Comparison of ENCODE assay signal across 1 cellular context in the genomic region with DNA sequence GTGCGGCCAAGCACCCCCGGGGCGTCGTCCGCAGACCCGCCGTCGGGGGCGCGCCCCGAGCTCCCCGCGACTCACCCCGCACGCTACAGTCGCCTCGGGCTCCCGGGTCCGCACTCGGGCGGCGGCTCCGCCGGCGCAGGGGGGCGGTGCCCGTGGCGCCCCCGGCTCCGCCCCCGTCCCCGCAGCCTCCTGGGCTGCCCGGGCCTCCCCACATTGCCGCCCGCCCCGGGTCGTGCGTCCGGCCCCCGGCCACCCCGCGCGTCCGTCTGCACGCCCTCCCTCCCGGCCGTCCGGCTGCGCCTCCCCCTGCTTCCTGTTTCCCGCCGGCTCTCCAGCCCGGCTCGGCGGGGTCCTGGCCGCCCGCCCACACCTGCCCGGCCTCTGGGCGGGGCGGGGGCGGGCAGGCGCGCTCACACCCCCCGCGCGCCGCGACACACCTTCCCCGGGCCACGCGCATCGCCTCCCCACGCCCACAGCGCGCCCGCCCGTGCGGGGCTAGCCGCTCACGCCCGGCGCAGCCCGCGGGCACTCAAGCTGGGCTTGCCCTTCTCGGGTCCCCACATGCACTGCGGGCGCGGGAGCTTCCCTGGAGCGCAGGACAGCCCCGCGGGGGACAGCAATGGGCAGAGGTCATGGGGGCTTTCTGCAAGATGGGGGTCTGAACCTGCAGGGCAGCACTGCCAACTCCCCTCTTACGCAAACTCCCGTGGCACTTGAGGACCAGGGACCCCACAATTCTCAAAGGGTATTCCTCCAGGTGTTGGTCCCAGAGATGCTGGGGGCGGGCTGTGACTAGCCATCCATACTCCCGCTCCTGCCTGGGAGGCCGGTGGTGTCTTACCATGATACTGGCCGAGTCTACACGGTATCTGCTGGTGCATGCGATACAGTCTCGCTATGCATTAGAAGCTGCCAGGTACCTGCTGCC.
TF ChIP-seq lines count a peak whose summit lies in the region.

A gene with protein sequence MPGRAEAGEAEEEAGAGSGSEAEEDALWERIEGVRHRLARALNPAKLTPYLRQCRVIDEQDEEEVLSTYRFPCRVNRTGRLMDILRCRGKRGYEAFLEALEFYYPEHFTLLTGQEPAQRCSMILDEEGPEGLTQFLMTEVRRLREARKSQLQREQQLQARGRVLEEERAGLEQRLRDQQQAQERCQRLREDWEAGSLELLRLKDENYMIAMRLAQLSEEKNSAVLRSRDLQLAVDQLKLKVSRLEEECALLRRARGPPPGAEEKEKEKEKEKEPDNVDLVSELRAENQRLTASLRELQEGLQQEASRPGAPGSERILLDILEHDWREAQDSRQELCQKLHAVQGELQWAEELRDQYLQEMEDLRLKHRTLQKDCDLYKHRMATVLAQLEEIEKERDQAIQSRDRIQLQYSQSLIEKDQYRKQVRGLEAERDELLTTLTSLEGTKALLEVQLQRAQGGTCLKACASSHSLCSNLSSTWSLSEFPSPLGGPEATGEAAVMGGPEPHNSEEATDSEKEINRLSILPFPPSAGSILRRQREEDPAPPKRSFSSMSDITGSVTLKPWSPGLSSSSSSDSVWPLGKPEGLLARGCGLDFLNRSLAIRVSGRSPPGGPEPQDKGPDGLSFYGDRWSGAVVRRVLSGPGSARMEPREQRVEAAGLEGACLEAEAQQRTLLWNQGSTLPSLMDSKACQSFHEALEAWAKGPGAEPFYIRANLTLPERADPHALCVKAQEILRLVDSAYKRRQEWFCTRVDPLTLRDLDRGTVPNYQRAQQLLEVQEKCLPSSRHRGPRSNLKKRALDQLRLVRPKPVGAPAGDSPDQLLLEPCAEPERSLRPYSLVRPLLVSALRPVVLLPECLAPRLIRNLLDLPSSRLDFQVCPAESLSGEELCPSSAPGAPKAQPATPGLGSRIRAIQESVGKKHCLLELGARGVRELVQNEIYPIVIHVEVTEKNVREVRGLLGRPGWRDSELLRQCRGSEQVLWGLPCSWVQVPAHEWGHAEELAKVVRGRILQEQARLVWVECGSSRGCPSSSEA (minus strand): TSS at position 148 of the 928 bp plus-strand sequence. CDS start 215 bp downstream, outside the sequence.

TF ChIP-seq in SK-N-SH treated with all-trans-retinoic acid at 6 μM for 48 hours, 23 proteins besides CTCF, POLR2A, EP300 and RAD21 (continued from another document):
- TF ChIP-seq, protein P1, sequence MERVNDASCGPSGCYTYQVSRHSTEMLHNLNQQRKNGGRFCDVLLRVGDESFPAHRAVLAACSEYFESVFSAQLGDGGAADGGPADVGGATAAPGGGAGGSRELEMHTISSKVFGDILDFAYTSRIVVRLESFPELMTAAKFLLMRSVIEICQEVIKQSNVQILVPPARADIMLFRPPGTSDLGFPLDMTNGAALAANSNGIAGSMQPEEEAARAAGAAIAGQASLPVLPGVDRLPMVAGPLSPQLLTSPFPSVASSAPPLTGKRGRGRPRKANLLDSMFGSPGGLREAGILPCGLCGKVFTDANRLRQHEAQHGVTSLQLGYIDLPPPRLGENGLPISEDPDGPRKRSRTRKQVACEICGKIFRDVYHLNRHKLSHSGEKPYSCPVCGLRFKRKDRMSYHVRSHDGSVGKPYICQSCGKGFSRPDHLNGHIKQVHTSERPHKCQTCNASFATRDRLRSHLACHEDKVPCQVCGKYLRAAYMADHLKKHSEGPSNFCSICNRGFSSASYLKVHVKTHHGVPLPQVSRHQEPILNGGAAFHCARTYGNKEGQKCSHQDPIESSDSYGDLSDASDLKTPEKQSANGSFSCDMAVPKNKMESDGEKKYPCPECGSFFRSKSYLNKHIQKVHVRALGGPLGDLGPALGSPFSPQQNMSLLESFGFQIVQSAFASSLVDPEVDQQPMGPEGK (CRISPR knock-in tag; IDR thresholded peaks at IDR 0.05; ENCODE audit: borderline replicate concordance) = no peak
- TF ChIP-seq OSR1 (CRISPR knock-in tag; IDR thresholded peaks at IDR 0.05) (no peak), CSDC2 (CRISPR knock-in tag; IDR thresholded peaks at IDR 0.05) (no peak), ZFP3 (CRISPR knock-in tag; IDR thresholded peaks at IDR 0.05) (no peak), TCF4 (CRISPR knock-in tag; IDR thresholded peaks at IDR 0.05; ENCODE audit: borderline replicate concordance) (no peak), ARNTL (CRISPR knock-in tag; IDR thresholded peaks at IDR 0.05; ENCODE audit: borderline replicate concordance, low read depth) (no peak), BACH2 (CRISPR knock-in tag; IDR thresholded peaks at IDR 0.05; ENCODE audit: borderline replicate concordance) (no peak)
- TF ChIP-seq, protein P2, sequence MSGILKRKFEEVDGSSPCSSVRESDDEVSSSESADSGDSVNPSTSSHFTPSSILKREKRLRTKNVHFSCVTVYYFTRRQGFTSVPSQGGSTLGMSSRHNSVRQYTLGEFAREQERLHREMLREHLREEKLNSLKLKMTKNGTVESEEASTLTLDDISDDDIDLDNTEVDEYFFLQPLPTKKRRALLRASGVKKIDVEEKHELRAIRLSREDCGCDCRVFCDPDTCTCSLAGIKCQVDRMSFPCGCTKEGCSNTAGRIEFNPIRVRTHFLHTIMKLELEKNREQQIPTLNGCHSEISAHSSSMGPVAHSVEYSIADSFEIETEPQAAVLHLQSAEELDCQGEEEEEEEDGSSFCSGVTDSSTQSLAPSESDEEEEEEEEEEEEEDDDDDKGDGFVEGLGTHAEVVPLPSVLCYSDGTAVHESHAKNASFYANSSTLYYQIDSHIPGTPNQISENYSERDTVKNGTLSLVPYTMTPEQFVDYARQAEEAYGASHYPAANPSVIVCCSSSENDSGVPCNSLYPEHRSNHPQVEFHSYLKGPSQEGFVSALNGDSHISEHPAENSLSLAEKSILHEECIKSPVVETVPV (CRISPR knock-in tag; IDR thresholded peaks at IDR 0.05) = no peak
